ENCODE assay signal across 8 cellular contexts in the genomic region with DNA sequence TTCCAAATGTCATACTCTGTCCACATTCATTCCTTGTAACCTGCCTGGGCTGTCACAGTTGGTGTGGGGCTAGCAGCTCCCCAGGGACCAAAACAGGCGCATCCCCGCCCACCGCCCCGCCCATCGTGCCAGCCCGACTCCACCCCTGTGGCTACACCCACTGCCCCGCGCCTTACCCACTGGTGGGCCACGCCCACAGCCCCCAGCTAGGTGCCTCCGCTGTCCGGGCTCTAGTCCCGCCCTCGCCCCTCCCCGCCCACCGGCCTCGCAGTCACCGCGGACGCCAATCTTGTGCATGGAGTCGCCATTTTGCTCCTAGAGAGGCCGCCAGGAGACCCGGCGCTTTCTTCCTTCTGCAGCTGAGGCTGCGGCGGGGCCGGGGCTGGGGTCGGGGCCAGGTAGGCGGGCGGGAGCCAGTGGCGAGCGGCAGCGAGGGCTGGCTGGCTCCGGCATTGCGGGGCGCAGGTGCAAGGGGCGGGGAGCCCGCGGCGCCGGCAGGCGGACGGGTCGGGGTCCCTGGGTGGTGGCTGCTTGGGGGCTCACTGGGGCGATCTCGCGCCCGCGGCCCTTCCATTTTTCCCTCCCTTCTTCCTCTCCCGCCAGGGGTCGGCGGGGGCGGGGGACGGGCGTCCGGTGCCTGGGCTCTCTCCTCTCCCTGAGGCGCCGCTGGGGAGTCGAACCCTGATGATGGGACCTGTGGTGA. TPM values are rescaled to one million over a fixed set of nuclear protein-coding genes. Genes with fewer than 3 reads are reported as not detected.
DNase-seq lines count a peak whose midpoint lies in the region; ATAC-seq and TF ChIP-seq lines count a peak whose summit lies in the region.

A gene with protein sequence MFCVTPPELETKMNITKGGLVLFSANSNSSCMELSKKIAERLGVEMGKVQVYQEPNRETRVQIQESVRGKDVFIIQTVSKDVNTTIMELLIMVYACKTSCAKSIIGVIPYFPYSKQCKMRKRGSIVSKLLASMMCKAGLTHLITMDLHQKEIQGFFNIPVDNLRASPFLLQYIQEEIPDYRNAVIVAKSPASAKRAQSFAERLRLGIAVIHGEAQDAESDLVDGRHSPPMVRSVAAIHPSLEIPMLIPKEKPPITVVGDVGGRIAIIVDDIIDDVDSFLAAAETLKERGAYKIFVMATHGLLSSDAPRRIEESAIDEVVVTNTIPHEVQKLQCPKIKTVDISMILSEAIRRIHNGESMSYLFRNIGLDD (plus strand): TSS at position 268 of the 703 bp plus-strand sequence. CDS start 7,703 bp downstream, outside the sequence.

- no peaks in the 10 kb centered on the region for H3K36me3 ChIP-seq in SU-DHL-6 (ENCODE audit: low read length)
- no peaks in the 10 kb centered on the region for H3K36me3 ChIP-seq in osteoblast (ENCODE audit: insufficient read depth, low read length)

- DNase-seq in GM04503 (ENCODE audit: low read depth), result peak; percentile 37
- peak; percentile 42 for DNase-seq in NCI-H1417 treated with DMSO at 0.1 percent for 48 hours (lab: John Stamatoyannopoulos, UW)
- peak; percentile 95 for DNase-seq in activated naive CD8-positive, alpha-beta T cell treated with anti-CD3 and anti-CD28 coated beads for 36 hours
- peak; percentile 96 for DNase-seq in glomerular visceral epithelial cell (ENCODE audit: extremely low spot score)
- DNase-seq in osteoblast (ENCODE audit: insufficient read length, low spot score, missing footprints), result peak; percentile 99

- no peaks in the 10 kb centered on the region for H3K9me3 ChIP-seq in SU-DHL-6 (ENCODE audit: insufficient read depth, low read length)
- no peaks in the 10 kb centered on the region for H3K9me3 ChIP-seq in osteoblast (ENCODE audit: low read depth, low read length)

- peak within 1 kb of the TSS; percentile 84 for H3K27ac Mint-ChIP-seq in activated naive CD8-positive, alpha-beta T cell treated with anti-CD3 and anti-CD28 coated beads for 36 hours

- H2AFZ ChIP-seq in SU-DHL-6 (ENCODE audit: low read depth, low read length, severe bottlenecking), result peak within 1 kb of the TSS; percentile 14
- H2AFZ ChIP-seq in osteoblast (ENCODE audit: low read length), result peak within 1 kb of the TSS; percentile 67

- H3K9ac ChIP-seq in SU-DHL-6 (ENCODE audit: low read length), result peak within 1 kb of the TSS; percentile 94

- H3F3A ChIP-seq in SU-DHL-6 (ENCODE audit: insufficient read depth), result peaks cover 22% of the 10 kb centered on the region

- H3K79me2 ChIP-seq in SU-DHL-6 (ENCODE audit: insufficient read depth, low read length) (peaks cover 63% of the 10 kb centered on the region), osteoblast (ENCODE audit: insufficient read depth, low read length) (peaks cover 46% of the 10 kb centered on the region)

- no peaks in the 10 kb centered on the region for H3K9me3 Mint-ChIP-seq in activated naive CD8-positive, alpha-beta T cell treated with anti-CD3 and anti-CD28 coated beads for 36 hours

- no peak for TF ChIP-seq CTCF in SU-DHL-6 (IDR thresholded peaks at IDR 0.05; ENCODE audit: insufficient read depth, low read length, poor library complexity, severe bottlenecking)
- TF ChIP-seq CTCF in osteoblast (IDR thresholded peaks at IDR 0.05; ENCODE audit: extremely low read depth, low read depth, low read length), result no peak

- peaks cover 32% of the 10 kb centered on the region for H3K4me1 ChIP-seq in osteoblast (ENCODE audit: insufficient read depth, low read length)

- H3K27me3 ChIP-seq in SU-DHL-6 (ENCODE audit: low read length) (no peaks in the 10 kb centered on the region), osteoblast (ENCODE audit: insufficient read depth, low read length) (no peaks in the 10 kb centered on the region)

- peak within 1 kb of the TSS; percentile 85 for H3K4me2 ChIP-seq in SU-DHL-6 (ENCODE audit: low read depth, low read length, poor library complexity, severe bottlenecking)
- H3K4me2 ChIP-seq in osteoblast (ENCODE audit: insufficient read depth, low read length), result peak within 1 kb of the TSS; percentile 86

- no peaks in the 10 kb centered on the region for H3K27me3 Mint-ChIP-seq in activated naive CD8-positive, alpha-beta T cell treated with anti-CD3 and anti-CD28 coated beads for 36 hours

- H3K4me1 Mint-ChIP-seq in activated naive CD8-positive, alpha-beta T cell treated with anti-CD3 and anti-CD28 coated beads for 36 hours, result peaks cover 46% of the 10 kb centered on the region

- H3K27ac ChIP-seq in SU-DHL-6 (ENCODE audit: low read depth, low read length), result peak within 1 kb of the TSS; percentile 78
- peak within 1 kb of the TSS; percentile 51 for H3K27ac ChIP-seq in osteoblast (ENCODE audit: low read depth, low read length)
- peak within 1 kb of the TSS; percentile 72 for H3K27ac ChIP-seq in temporal lobe (ENCODE audit: low read depth, low read length)

- no peaks in the 10 kb centered on the region for H4K20me1 ChIP-seq in SU-DHL-6 (ENCODE audit: low read depth, low read length)
- no peaks in the 10 kb centered on the region for H4K20me1 ChIP-seq in osteoblast (ENCODE audit: insufficient read depth, low read length)

- ATAC-seq in HG02642 (IDR thresholded peaks at IDR 0.05; ENCODE audit: poor library complexity, unreplicated experiment), result peak; percentile 58

- H3K36me3 Mint-ChIP-seq in activated naive CD8-positive, alpha-beta T cell treated with anti-CD3 and anti-CD28 coated beads for 36 hours, result peaks cover 8% of the 10 kb centered on the region

- no peaks in the 10 kb centered on the region for H3K9me2 ChIP-seq in SU-DHL-6 (replicated peaks; ENCODE audit: insufficient read depth, low read length)

- H3K4me3 ChIP-seq in SU-DHL-6 (ENCODE audit: insufficient read depth, low read length, poor library complexity, severe bottlenecking), result peak within 1 kb of the TSS; percentile 93
- peak within 1 kb of the TSS; percentile 80 for H3K4me3 ChIP-seq in osteoblast (ENCODE audit: insufficient read depth, low read length)

- H3K4me3 Mint-ChIP-seq in activated naive CD8-positive, alpha-beta T cell treated with anti-CD3 and anti-CD28 coated beads for 36 hours, result peak within 1 kb of the TSS; percentile 80

RNA-seq across cellular contexts. Expression of the gene that starts here (rescaled TPM):
- total RNA-seq in activated naive CD8-positive, alpha-beta T cell treated with anti-CD3 and anti-CD28 coated beads for 36 hours, result 10 to 100 TPM; 56.7 to 60.5 TPM
- total RNA-seq in osteoblast, result 23.9 and 25.6 TPM in 2 replicates
- total RNA-seq in temporal lobe, result 100 TPM

Comparison
In these comparisons a context has a peak if more than half of its experiments do, and no peak if none do; other contexts are left out.
1. Peak in every context shown above with its lines: DNase-seq, ATAC-seq, H3K4me3 ChIP-seq and H3K27ac ChIP-seq.
2. DNase-seq: peak in every context shown above with its lines; median percentile 99 in osteoblast; 96 in glomerular visceral epithelial cell; 95 in activated naive CD8-positive, alpha-beta T cell treated with anti-CD3 and anti-CD28 coated beads for 36 hours; 42 in NCI-H1417 treated with DMSO at 0.1 percent for 48 hours; 37 in GM04503.